22 cellular contexts compared by ENCODE assay signal in genomic region chr19:15935167-15935702, GRCh38. TPM values are rescaled to one million over a fixed set of nuclear protein-coding genes. Genes with fewer than 3 reads are reported as not detected.
A peak's percentile ranks its signal among the peaks of the same experiment; 100 is the strongest.
DNase-seq lines count a peak whose midpoint lies in the region; ATAC-seq, FAIRE-seq and TF ChIP-seq lines count a peak whose summit lies in the region.
"Had no signal": no experiment of that assay in that cellular context is flagged by ENCODE, and none has a peak within 500 bp of the region (broad histone marks: within the 10 kb centered on the region; RNA-seq: fewer than 3 reads in every experiment).

No MANE protein-coding gene starts in this region.

- CTCF ChIA-PET in activated CD4-positive, alpha-beta T cell treated with anti-CD3 and anti-CD28 coated beads for 36 hours (lab: Charles Lee): interaction anchor here (0.6 to 1.0 kb wide), 3 partner anchors 36 to 1372 kb away, joined by 3 to 4 read pairs (median 3); no protein-coding TSS in a partner anchor

- intact Hi-C loops in activated CD4-positive, alpha-beta T cell treated with anti-CD3 and anti-CD28 coated beads, Interleukin-2, amount 10 ng/mL, durations not matched to agents 24 days and 14 days (cut with micrococcal nuclease): no loop called here
- intact Hi-C loops in activated CD4-positive, alpha-beta T cell treated with anti-CD3 and anti-CD28 coated beads for 36 hours (cut with DNase I, micrococcal nuclease): no loop called here
- intact Hi-C loops in esophagus squamous epithelium (cut with DNase I): no loop called here
- intact Hi-C loops in thyroid gland (cut with DNase I): no loop called here

- peaks cover 5 to 22% (median 5%) of the 10 kb centered on the region in 3 donors for H3K4me1 ChIP-seq in esophagus squamous epithelium
- H3K4me1 ChIP-seq in thyroid gland: peaks cover 0 to 15% of the 10 kb centered on the region in 2 donors

- H3K9me3 ChIP-seq in esophagus squamous epithelium (no peaks in the 10 kb centered on the region), thyroid gland (no peaks in the 10 kb centered on the region)

- peaks cover 6% of the 10 kb centered on the region for H3K9me3 Mint-ChIP-seq in activated CD4-positive, alpha-beta T cell treated with anti-CD3 and anti-CD28 coated beads, Interleukin-2, amount 10 ng/mL, durations not matched to agents 24 days and 14 days
- peaks cover 5% of the 10 kb centered on the region for H3K9me3 Mint-ChIP-seq in activated CD4-positive, alpha-beta T cell treated with anti-CD3 and anti-CD28 coated beads for 36 hours (ENCODE audit: low read depth)

- peaks cover 6% of the 10 kb centered on the region for H3K27me3 Mint-ChIP-seq in activated CD4-positive, alpha-beta T cell treated with anti-CD3 and anti-CD28 coated beads, Interleukin-2, amount 10 ng/mL, durations not matched to agents 24 days and 14 days
- H3K27me3 Mint-ChIP-seq in activated CD4-positive, alpha-beta T cell treated with anti-CD3 and anti-CD28 coated beads for 36 hours: peaks cover 4% of the 10 kb centered on the region

- DNase-seq in activated CD4-positive, alpha-beta T cell treated with anti-CD3 and anti-CD28 coated beads, Interleukin-2, amount 10 ng/mL, durations not matched to agents 24 days and 14 days: peak; percentile 48
- DNase-seq in activated CD4-positive, alpha-beta T cell treated with anti-CD3 and anti-CD28 coated beads for 36 hours: no peak
- peak; percentile 27 for DNase-seq in RCC 7860 (ENCODE audit: low spot score)
- no peak for DNase-seq in esophagus squamous epithelium (lab: John Stamatoyannopoulos, UW)
- DNase-seq in thyroid gland: peak; percentile 2 to 33
- DNase-seq in activated T-cell treated with anti-CD3 and anti-CD28 coated beads, Interleukin-2, amount 50 U/mL, for 48 hours: no peak
- no peak for DNase-seq in activated CD4-positive, CD25-positive, alpha-beta regulatory T cell (lab: John Stamatoyannopoulos, UW)
- no peak for DNase-seq in SKM-1 treated with dmso at 0.1 percent for 144 hours (lab: John Stamatoyannopoulos, UW; ENCODE audit: unreplicated experiment)
- DNase-seq: ACHN; activated CD4-positive, alpha-beta T cell treated with anti-CD3 and anti-CD28 coated beads, Interleukin-2, amount 50 U/mL, for 1 hour; activated T-cell treated with anti-CD3 and anti-CD28 coated beads, Interleukin-2, amount 50 U/mL, for 24 hours; CD4-positive, alpha-beta memory T cell; effector memory CD4-positive, alpha-beta T cell; IMR-90; naive thymus-derived CD8-positive, alpha-beta T cell; spleen had no signal

- ATAC-seq in activated CD4-positive, alpha-beta T cell treated with anti-CD3 and anti-CD28 coated beads for 36 hours: no peak
- ATAC-seq: naive thymus-derived CD8-positive, alpha-beta T cell; stimulated activated effector memory CD8-positive, alpha-beta T cell treated with anti-CD3 and anti-CD28 coated beads, Interleukin-12 subunit alpha, Interleukin-12 subunit beta, amount 100 ng/mL, for 72 hours had no signal

- H3K36me3 Mint-ChIP-seq in activated CD4-positive, alpha-beta T cell treated with anti-CD3 and anti-CD28 coated beads, Interleukin-2, amount 10 ng/mL, durations not matched to agents 24 days and 14 days (ENCODE audit: low read depth): peaks cover 3% of the 10 kb centered on the region
- no peaks in the 10 kb centered on the region for H3K36me3 Mint-ChIP-seq in activated CD4-positive, alpha-beta T cell treated with anti-CD3 and anti-CD28 coated beads for 36 hours (ENCODE audit: low read depth)

- no peak overlapping the region for H3K4me3 ChIP-seq in esophagus squamous epithelium
- no peak overlapping the region for H3K4me3 ChIP-seq in thyroid gland (replicated peaks in 1 of 3)

- H3K27ac Mint-ChIP-seq in activated CD4-positive, alpha-beta T cell treated with anti-CD3 and anti-CD28 coated beads, Interleukin-2, amount 10 ng/mL, durations not matched to agents 24 days and 14 days: no peak overlapping the region
- H3K27ac Mint-ChIP-seq in activated CD4-positive, alpha-beta T cell treated with anti-CD3 and anti-CD28 coated beads for 36 hours: no peak overlapping the region
- H3K27ac Mint-ChIP-seq: stimulated activated effector memory CD8-positive, alpha-beta T cell treated with anti-CD3 and anti-CD28 coated beads, Interleukin-12 subunit alpha, Interleukin-12 subunit beta, amount 100 ng/mL, for 72 hours; T-helper 2 cell treated with Interferon-gamma antibody and Interleukin-4, amounts not matched to agents 5 μg/mL and 100 μg/mL, for 36 hours had no signal

- no peaks in the 10 kb centered on the region for H3K4me1 Mint-ChIP-seq in activated CD4-positive, alpha-beta T cell treated with anti-CD3 and anti-CD28 coated beads, Interleukin-2, amount 10 ng/mL, durations not matched to agents 24 days and 14 days
- H3K4me1 Mint-ChIP-seq in activated CD4-positive, alpha-beta T cell treated with anti-CD3 and anti-CD28 coated beads for 36 hours: no peaks in the 10 kb centered on the region

- POLR2A ChIA-PET in activated CD4-positive, alpha-beta T cell treated with anti-CD3 and anti-CD28 coated beads for 36 hours (lab: Charles Lee): no interaction called here

- H3K27ac ChIP-seq in esophagus squamous epithelium (peak overlapping the region; percentile 75 to 92 (median 82)), thyroid gland (peak overlapping the region in 1 of 3 donors; percentile 34)

- H3K4me3 Mint-ChIP-seq in activated CD4-positive, alpha-beta T cell treated with anti-CD3 and anti-CD28 coated beads, Interleukin-2, amount 10 ng/mL, durations not matched to agents 24 days and 14 days: no peak overlapping the region
- H3K4me3 Mint-ChIP-seq in activated CD4-positive, alpha-beta T cell treated with anti-CD3 and anti-CD28 coated beads for 36 hours: no peak overlapping the region
- H3K4me3 Mint-ChIP-seq: activated T-cell treated with anti-CD3 and anti-CD28 coated beads, Interleukin-2, amount 50 U/mL, for 24 hours; CD4-positive, alpha-beta memory T cell; stimulated activated effector memory CD8-positive, alpha-beta T cell treated with anti-CD3 and anti-CD28 coated beads, Interleukin-12 subunit alpha, Interleukin-12 subunit beta, amount 100 ng/mL, for 72 hours; T-helper 2 cell treated with Interferon-gamma antibody and Interleukin-4, amounts not matched to agents 5 μg/mL and 100 μg/mL, for 36 hours had no signal

- FAIRE-seq in RCC 7860 (lab: Jason Lieb, UNC): no peak

- WGBS in esophagus squamous epithelium, 2 donors: 37 to 63% methylated on average over 2 to 3 of the region's 3 CpGs
- 43 to 59% methylated on average over 3 of the region's 3 CpGs for WGBS in thyroid gland, 2 donors

- TF ChIP-seq CTCF in esophagus squamous epithelium (IDR thresholded peaks at IDR 0.05) (no peak), thyroid gland (IDR thresholded peaks at IDR 0.05) (no peak)

- peaks cover 0 to 15% (median 0%) of the 10 kb centered on the region in 4 donors for H3K27me3 ChIP-seq in esophagus squamous epithelium
- no peaks in the 10 kb centered on the region for H3K27me3 ChIP-seq in thyroid gland

- no peak for TF ChIP-seq POLR2A in esophagus squamous epithelium (IDR thresholded peaks at IDR 0.05)
- no peak for TF ChIP-seq POLR2A in thyroid gland (IDR thresholded peaks at IDR 0.05)

- H3K36me3 ChIP-seq in esophagus squamous epithelium (peaks cover 0 to 11% (median 0%) of the 10 kb centered on the region in 3 donors), thyroid gland (no peaks in the 10 kb centered on the region)
- H3K36me3 ChIP-seq: spleen had no signal

RNA-seq across cellular contexts. Expression of gene CYP4F11, which starts 0.9 kb away (rescaled TPM):
- total RNA-seq in activated CD4-positive, alpha-beta T cell treated with anti-CD3 and anti-CD28 coated beads, Interleukin-2, amount 10 ng/mL, durations not matched to agents 24 days and 14 days: not detected in 2 replicates
- total RNA-seq in activated CD4-positive, alpha-beta T cell treated with anti-CD3 and anti-CD28 coated beads for 36 hours: not detected
- 10 to 100 TPM; 16.6 to 37.9 (median 19.5) TPM for total RNA-seq in esophagus squamous epithelium
- total RNA-seq in thyroid gland: 10 to 100 TPM in 1 of 4 donors, 1 to 10 TPM in 2, under 1 TPM in 1; 0.56 to 39.5 (median 7.5) TPM
- total RNA-seq: CD4-positive, alpha-beta memory T cell; IMR-90; naive thymus-derived CD8-positive, alpha-beta T cell had no signal

RNA-seq across cellular contexts. Expression of gene OR10H4, which starts 13.6 kb away (rescaled TPM):
- total RNA-seq in activated CD4-positive, alpha-beta T cell treated with anti-CD3 and anti-CD28 coated beads, Interleukin-2, amount 10 ng/mL, durations not matched to agents 24 days and 14 days: not detected in 2 replicates
- total RNA-seq in activated CD4-positive, alpha-beta T cell treated with anti-CD3 and anti-CD28 coated beads for 36 hours: not detected
- total RNA-seq in esophagus squamous epithelium: not detected
- total RNA-seq in thyroid gland: not detected
- total RNA-seq: CD4-positive, alpha-beta memory T cell; Daoy; IMR-90; left ventricle myocardium superior; naive thymus-derived CD8-positive, alpha-beta T cell; posterior vena cava; spleen; urinary bladder had no signal

RNA-seq across cellular contexts. Expression of gene CYP4F2, which starts 37.4 kb away (rescaled TPM):
- total RNA-seq in activated CD4-positive, alpha-beta T cell treated with anti-CD3 and anti-CD28 coated beads, Interleukin-2, amount 10 ng/mL, durations not matched to agents 24 days and 14 days: not detected in 2 replicates
- not detected for total RNA-seq in activated CD4-positive, alpha-beta T cell treated with anti-CD3 and anti-CD28 coated beads for 36 hours
- total RNA-seq in esophagus squamous epithelium (under 1 TPM in 1 of 4 donors, not detected in 3; 0.19 TPM), thyroid gland (not detected)
- total RNA-seq: CD4-positive, alpha-beta memory T cell; Daoy; IMR-90; left ventricle myocardium superior; naive thymus-derived CD8-positive, alpha-beta T cell; posterior vena cava; urinary bladder had no signal

Comparison
In these comparisons a context has a peak if more than half of its experiments do, and no peak if none do; other contexts are left out.
1. DNase-seq: peak in activated CD4-positive, alpha-beta T cell treated with anti-CD3 and anti-CD28 coated beads, Interleukin-2, amount 10 ng/mL, durations not matched to agents 24 days and 14 days (single experiment), RCC 7860 (single experiment) and thyroid gland (2 of 2); none in activated CD4-positive, alpha-beta T cell treated with anti-CD3 and anti-CD28 coated beads for 36 hours (single experiment), esophagus squamous epithelium (single experiment), activated T-cell treated with anti-CD3 and anti-CD28 coated beads, Interleukin-2, amount 50 U/mL, for 48 hours (0 of 2), activated CD4-positive, CD25-positive, alpha-beta regulatory T cell (0 of 4) and SKM-1 treated with dmso at 0.1 percent for 144 hours (single experiment).